8 cellular contexts compared by ENCODE assay signal in the genomic region with DNA sequence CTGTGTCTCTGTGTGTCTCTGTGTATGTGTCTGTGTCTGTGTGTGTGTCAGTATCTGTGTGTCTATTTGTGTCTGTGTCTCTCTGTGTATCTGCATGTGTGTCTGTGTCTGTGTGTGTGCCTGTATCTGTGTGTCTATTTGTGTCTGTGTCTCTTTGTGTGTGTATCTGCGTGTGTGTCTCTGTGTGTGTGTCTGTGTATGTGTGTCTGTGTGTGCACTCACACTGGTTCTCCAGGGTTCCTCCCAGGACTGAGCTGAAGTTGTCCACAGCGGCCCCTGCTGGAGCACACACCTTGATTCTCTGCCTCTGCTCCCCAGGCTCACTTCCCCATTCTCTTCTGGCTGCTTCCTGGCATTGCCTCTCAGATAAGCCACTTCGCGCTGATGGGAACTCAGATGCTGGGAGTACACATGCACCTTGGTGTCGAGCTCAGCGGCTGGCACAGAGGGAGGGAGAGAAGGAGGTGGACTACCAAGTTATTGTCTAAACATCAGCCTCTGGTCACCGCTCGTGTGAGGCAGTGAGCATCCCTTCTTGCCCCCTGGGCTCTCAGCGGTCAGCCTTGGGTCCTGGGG.
DNase-seq lines count a peak whose midpoint lies in the region; ATAC-seq and TF ChIP-seq lines count a peak whose summit lies in the region.

No MANE protein-coding gene starts in this region.

- H4K8ac ChIP-seq in mesendoderm (ENCODE audit: low read depth, low read length), result no peak overlapping the region

- H3K4ac ChIP-seq in mesendoderm (ENCODE audit: low read depth, low read length), result no peak overlapping the region

- CTCF ChIA-PET in Panc1 (lab: Charles Lee), result interaction anchor here (0.6 to 2.5 kb wide), 3 partner anchors 95 to 554 kb away, joined by 4 to 7 read pairs (median 6); no protein-coding TSS in a partner anchor

- H3K4me1 ChIP-seq in Panc1 (ENCODE audit: control insufficient read depth, insufficient read depth, low read length), result no peaks in the 10 kb centered on the region
- H3K4me1 ChIP-seq in mesendoderm (ENCODE audit: control insufficient read depth, low read depth, low read length), result no peaks in the 10 kb centered on the region

- in situ Hi-C loops in Panc1 (cut with HindIII; ENCODE audit: low pct_unique_long_range_greater_than_20kb, low sequenced_read_pairs), result no loop called here

- no peak overlapping the region for H2BK15ac ChIP-seq in mesendoderm (replicated peaks; ENCODE audit: low read depth)

- no CpG with 5 or more reads among the region's 9 CpGs for WGBS in mesendoderm (ENCODE audit: extremely low coverage, insufficient coverage, low lambda C conversion rate)

- no peak overlapping the region for H4K5ac ChIP-seq in mesendoderm (ENCODE audit: low read length)

- no peaks in the 10 kb centered on the region for H3K79me2 ChIP-seq in mesendoderm (ENCODE audit: control insufficient read depth, insufficient read depth, low read length)

- H3K79me1 ChIP-seq in mesendoderm (ENCODE audit: low read length), result no peaks in the 10 kb centered on the region

- no peak overlapping the region for H3K23ac ChIP-seq in mesendoderm (ENCODE audit: low read length)

- ATAC-seq in GM19043 (IDR thresholded peaks at IDR 0.05; ENCODE audit: low read depth, unreplicated experiment) (peak; percentile 88), HG03108 (IDR thresholded peaks at IDR 0.05; ENCODE audit: unreplicated experiment) (peak; percentile 92), Panc1 (peak; percentile 93)

- peak; percentile 82 for DNase-seq in CD1c-positive myeloid dendritic cell (ENCODE audit: extremely low spot score)
- peak; percentile 32 for DNase-seq in Panc1 (ENCODE audit: low read depth, low spot score)
- DNase-seq in ecto neural progenitor cell (ENCODE audit: low spot score), result peak; percentile 66
- peak; percentile 79 for DNase-seq in mesendoderm
- no peak for DNase-seq in DMS79 (lab: John Stamatoyannopoulos, UW)
- no peak for DNase-seq in activated naive CD4-positive, alpha-beta T cell (lab: John Stamatoyannopoulos, UW)

- no peaks in the 10 kb centered on the region for H3K9me3 ChIP-seq in Panc1 (ENCODE audit: control insufficient read depth, insufficient read depth, low read depth, low read length)

- no peak overlapping the region for H2BK120ac ChIP-seq in mesendoderm (ENCODE audit: low read depth, low read length)

- no TSS peak for BruUV-seq in Panc1 (replicated peaks; lab: Mats Ljungman, UMichigan)

- H2BK5ac ChIP-seq in mesendoderm (ENCODE audit: low read length), result peak overlapping the region; percentile 11

- H3K56ac ChIP-seq in mesendoderm (ENCODE audit: low read length), result no peak overlapping the region

- intact Hi-C loops in Panc1 (cut with micrococcal nuclease; ENCODE audit: unreplicated experiment), result no loop called here

- TF ChIP-seq CTCF in Panc1 (IDR thresholded peaks at IDR 0.05), result peak; percentile 81

- H2AK5ac ChIP-seq in mesendoderm (ENCODE audit: low read length), result no peak overlapping the region

- H3K36me3 ChIP-seq in Panc1 (ENCODE audit: control insufficient read depth, insufficient read depth, low read length), result no peaks in the 10 kb centered on the region
- no peaks in the 10 kb centered on the region for H3K36me3 ChIP-seq in mesendoderm (ENCODE audit: control insufficient read depth, insufficient read depth, low read length)

- H3K18ac ChIP-seq in mesendoderm (ENCODE audit: low read length), result no peak overlapping the region

- no peak overlapping the region for H3K9ac ChIP-seq in mesendoderm (ENCODE audit: low read length)

- H3K27me3 ChIP-seq in Panc1 (ENCODE audit: control insufficient read depth, insufficient read depth, low read length), result 0 out of 2 replicates have a peak, but pooled peaks cover 6% of the 10 kb centered on the region
- no peaks in the 10 kb centered on the region for H3K27me3 ChIP-seq in mesendoderm (ENCODE audit: insufficient read depth, low read length, poor library complexity)

- POLR2A ChIA-PET in Panc1 (lab: Charles Lee), result no interaction called here

- no peak overlapping the region for H3K27ac ChIP-seq in Panc1 (ENCODE audit: low read length)
- no peak overlapping the region for H3K27ac ChIP-seq in mesendoderm (ENCODE audit: low read depth, low read length)

- no peak overlapping the region for H3K4me2 ChIP-seq in mesendoderm (ENCODE audit: low read length)

- H3K4me3 ChIP-seq in Panc1 (ENCODE audit: low read depth in 2 of 2, low read length in 2 of 2) (no peak overlapping the region), mesendoderm (ENCODE audit: low read length) (no peak overlapping the region)

Comparison
In these comparisons a context has a peak if more than half of its experiments do, and no peak if none do; other contexts are left out.
1. DNase-seq: peak in CD1c-positive myeloid dendritic cell (single experiment), Panc1 (single experiment), ecto neural progenitor cell (single experiment) and mesendoderm (single experiment); none in DMS79 (single experiment) and activated naive CD4-positive, alpha-beta T cell (0 of 4).
2. Peak in every context shown above with its lines, with median percentiles within 50 percentile points of each other: ATAC-seq.